Comparison of ENCODE assay signal across 1 cellular context in the genomic region with DNA sequence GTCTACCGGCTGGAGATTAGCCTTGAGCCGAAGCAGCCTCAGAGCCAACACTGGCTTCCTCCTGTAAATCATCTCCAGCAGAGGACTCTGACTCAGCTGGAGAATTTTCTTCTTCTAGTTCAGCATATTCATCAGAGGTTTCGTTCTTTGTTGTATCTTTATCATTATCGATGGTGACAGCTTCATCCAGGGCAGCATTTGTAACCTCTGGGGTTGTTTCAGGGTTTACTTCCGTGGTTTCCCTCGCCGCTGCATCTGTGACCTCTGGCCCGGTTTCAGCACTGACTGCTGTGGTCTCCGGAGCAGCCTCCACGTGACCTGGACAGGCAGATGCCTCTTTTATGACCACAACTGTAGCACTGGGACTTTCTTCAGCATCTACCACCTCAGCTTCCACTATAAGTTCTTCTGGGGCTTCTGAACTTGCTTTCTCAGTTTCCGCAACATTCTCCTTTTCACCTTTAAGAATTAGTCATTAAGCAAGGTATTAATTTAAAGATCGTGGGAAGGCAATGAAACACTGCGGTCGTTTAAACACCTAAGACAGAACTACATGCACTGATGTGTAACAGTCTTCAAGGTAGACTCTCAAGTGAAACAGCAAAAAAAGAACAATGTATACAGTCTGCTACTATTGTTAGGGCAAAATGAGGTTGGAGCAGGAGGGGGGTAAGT.
TF ChIP-seq lines count a peak whose summit lies in the region.

No MANE protein-coding gene starts in this region.

TF ChIP-seq in HepG2, 621 proteins besides CTCF, POLR2A, EP300 and RAD21 (continued from another document and continues in another):
- peak; percentile 41; the same call in 1 of the 2 replicates for TF ChIP-seq ARID4A (CRISPR knock-in tag; IDR thresholded peaks at IDR 0.05; ENCODE audit: borderline replicate concordance)
- no peak for TF ChIP-seq ZNF251 (CRISPR knock-in tag; IDR thresholded peaks at IDR 0.05)
- TF ChIP-seq MTERF4 (CRISPR knock-in tag; IDR thresholded peaks at IDR 0.05): no peak
- TF ChIP-seq MBD4 (IDR thresholded peaks at IDR 0.05; ENCODE audit: borderline replicate concordance, low read length): no peak
- TF ChIP-seq, protein P1, sequence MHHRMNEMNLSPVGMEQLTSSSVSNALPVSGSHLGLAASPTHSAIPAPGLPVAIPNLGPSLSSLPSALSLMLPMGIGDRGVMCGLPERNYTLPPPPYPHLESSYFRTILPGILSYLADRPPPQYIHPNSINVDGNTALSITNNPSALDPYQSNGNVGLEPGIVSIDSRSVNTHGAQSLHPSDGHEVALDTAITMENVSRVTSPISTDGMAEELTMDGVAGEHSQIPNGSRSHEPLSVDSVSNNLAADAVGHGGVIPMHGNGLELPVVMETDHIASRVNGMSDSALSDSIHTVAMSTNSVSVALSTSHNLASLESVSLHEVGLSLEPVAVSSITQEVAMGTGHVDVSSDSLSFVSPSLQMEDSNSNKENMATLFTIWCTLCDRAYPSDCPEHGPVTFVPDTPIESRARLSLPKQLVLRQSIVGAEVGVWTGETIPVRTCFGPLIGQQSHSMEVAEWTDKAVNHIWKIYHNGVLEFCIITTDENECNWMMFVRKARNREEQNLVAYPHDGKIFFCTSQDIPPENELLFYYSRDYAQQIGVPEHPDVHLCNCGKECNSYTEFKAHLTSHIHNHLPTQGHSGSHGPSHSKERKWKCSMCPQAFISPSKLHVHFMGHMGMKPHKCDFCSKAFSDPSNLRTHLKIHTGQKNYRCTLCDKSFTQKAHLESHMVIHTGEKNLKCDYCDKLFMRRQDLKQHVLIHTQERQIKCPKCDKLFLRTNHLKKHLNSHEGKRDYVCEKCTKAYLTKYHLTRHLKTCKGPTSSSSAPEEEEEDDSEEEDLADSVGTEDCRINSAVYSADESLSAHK (CRISPR knock-in tag; IDR thresholded peaks at IDR 0.05; ENCODE audit: borderline replicate concordance): no peak
- TF ChIP-seq ZFP62 (CRISPR knock-in tag; IDR thresholded peaks at IDR 0.05): no peak
- TF ChIP-seq, protein P2, sequence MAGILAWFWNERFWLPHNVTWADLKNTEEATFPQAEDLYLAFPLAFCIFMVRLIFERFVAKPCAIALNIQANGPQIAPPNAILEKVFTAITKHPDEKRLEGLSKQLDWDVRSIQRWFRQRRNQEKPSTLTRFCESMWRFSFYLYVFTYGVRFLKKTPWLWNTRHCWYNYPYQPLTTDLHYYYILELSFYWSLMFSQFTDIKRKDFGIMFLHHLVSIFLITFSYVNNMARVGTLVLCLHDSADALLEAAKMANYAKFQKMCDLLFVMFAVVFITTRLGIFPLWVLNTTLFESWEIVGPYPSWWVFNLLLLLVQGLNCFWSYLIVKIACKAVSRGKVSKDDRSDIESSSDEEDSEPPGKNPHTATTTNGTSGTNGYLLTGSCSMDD (CRISPR knock-in tag; IDR thresholded peaks at IDR 0.05): no peak
- no peak for TF ChIP-seq ZBTB7A (CRISPR knock-in tag; IDR thresholded peaks at IDR 0.05)
- TF ChIP-seq, protein P3, sequence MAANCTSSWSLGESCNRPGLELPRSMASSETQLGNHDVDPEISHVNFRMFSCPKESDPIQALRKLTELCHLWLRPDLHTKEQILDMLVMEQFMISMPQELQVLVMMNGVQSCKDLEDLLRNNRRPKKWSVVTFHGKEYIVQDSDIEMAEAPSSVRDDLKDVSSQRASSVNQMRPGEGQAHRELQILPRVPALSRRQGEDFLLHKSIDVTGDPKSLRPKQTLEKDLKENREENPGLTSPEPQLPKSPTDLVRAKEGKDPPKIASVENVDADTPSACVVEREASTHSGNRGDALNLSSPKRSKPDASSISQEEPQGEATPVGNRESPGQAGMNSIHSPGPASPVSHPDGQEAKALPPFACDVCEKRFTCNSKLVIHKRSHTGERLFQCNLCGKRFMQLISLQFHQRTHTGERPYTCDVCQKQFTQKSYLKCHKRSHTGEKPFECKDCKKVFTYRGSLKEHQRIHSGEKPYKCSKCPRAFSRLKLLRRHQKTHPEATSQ (CRISPR knock-in tag; IDR thresholded peaks at IDR 0.05; ENCODE audit: borderline replicate concordance): no peak
- TF ChIP-seq SP1 (IDR thresholded peaks at IDR 0.05): no peak
- no peak for TF ChIP-seq SP1 (CRISPR knock-in tag; IDR thresholded peaks at IDR 0.05)
- no peak for TF ChIP-seq HNRNPK (IDR thresholded peaks at IDR 0.05; ENCODE audit: low read depth, low read length, poor library complexity, severe bottlenecking)
- TF ChIP-seq, protein P4, sequence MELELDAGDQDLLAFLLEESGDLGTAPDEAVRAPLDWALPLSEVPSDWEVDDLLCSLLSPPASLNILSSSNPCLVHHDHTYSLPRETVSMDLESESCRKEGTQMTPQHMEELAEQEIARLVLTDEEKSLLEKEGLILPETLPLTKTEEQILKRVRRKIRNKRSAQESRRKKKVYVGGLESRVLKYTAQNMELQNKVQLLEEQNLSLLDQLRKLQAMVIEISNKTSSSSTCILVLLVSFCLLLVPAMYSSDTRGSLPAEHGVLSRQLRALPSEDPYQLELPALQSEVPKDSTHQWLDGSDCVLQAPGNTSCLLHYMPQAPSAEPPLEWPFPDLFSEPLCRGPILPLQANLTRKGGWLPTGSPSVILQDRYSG (CRISPR knock-in tag; IDR thresholded peaks at IDR 0.05): no peak
- TF ChIP-seq CREB1 (IDR thresholded peaks at IDR 0.05): no peak
- no peak for TF ChIP-seq CREB1 (CRISPR knock-in tag; IDR thresholded peaks at IDR 0.05)
- no peak for TF ChIP-seq HNRNPLL (IDR thresholded peaks at IDR 0.05; ENCODE audit: low read depth, low read length, poor library complexity, severe bottlenecking)
- no peak for TF ChIP-seq ATF4 (CRISPR knock-in tag; IDR thresholded peaks at IDR 0.05)
- peak; percentile 11 for TF ChIP-seq TEAD3 (CRISPR knock-in tag; optimal IDR thresholded peaks at IDR 0.05; ENCODE audit: borderline replicate concordance)
- TF ChIP-seq ZNF160 (CRISPR knock-in tag; IDR thresholded peaks at IDR 0.05): no peak
- TF ChIP-seq, protein P5, sequence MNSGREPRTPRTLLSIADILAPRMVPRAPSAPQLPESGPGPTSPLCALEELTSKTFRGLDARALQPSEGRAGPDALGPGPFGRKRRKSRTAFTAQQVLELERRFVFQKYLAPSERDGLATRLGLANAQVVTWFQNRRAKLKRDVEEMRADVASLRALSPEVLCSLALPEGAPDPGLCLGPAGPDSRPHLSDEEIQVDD (CRISPR knock-in tag; IDR thresholded peaks at IDR 0.05; ENCODE audit: borderline replicate concordance): no peak
- TF ChIP-seq RFX3 (CRISPR knock-in tag; IDR thresholded peaks at IDR 0.05): no peak
- TF ChIP-seq SALL2 (CRISPR knock-in tag; IDR thresholded peaks at IDR 0.05): no peak
- TF ChIP-seq TFDP1 (CRISPR knock-in tag; IDR thresholded peaks at IDR 0.05; ENCODE audit: borderline replicate concordance): 0 out of 2 replicates have a peak, but pooled peaks have one; percentile 25
- TF ChIP-seq ELF3 (CRISPR knock-in tag; IDR thresholded peaks at IDR 0.05): peak; percentile 60; the same call in 1 of the 2 replicates
- TF ChIP-seq NFKB2 (CRISPR knock-in tag; IDR thresholded peaks at IDR 0.05; ENCODE audit: borderline replicate concordance): no peak
- TF ChIP-seq BRF2 (CRISPR knock-in tag; IDR thresholded peaks at IDR 0.05): no peak
- no peak for TF ChIP-seq ONECUT2 (CRISPR knock-in tag; IDR thresholded peaks at IDR 0.05)
- no peak for TF ChIP-seq ARHGAP35 (CRISPR knock-in tag; IDR thresholded peaks at IDR 0.05; ENCODE audit: borderline replicate concordance)
- TF ChIP-seq ATRX (CRISPR knock-in tag; IDR thresholded peaks at IDR 0.05; ENCODE audit: borderline replicate concordance): no peak
- no peak for TF ChIP-seq ELF4 (CRISPR knock-in tag; IDR thresholded peaks at IDR 0.05; ENCODE audit: borderline replicate concordance)
- TF ChIP-seq KDM3A (CRISPR knock-in tag; IDR thresholded peaks at IDR 0.05; ENCODE audit: low read depth): no peak
- TF ChIP-seq GZF1 (CRISPR knock-in tag; IDR thresholded peaks at IDR 0.05): no peak
- TF ChIP-seq ZBTB38 (CRISPR knock-in tag; IDR thresholded peaks at IDR 0.05): no peak
- no peak for TF ChIP-seq TBP (CRISPR knock-in tag; IDR thresholded peaks at IDR 0.05)
- no peak for TF ChIP-seq STAT5B (CRISPR knock-in tag; IDR thresholded peaks at IDR 0.05)
- TF ChIP-seq JUND (CRISPR knock-in tag; IDR thresholded peaks at IDR 0.05): no peak
- no peak for TF ChIP-seq ZNF296 (CRISPR knock-in tag; conservative IDR thresholded peaks at IDR 0.05)
- no peak for TF ChIP-seq ZNF383 (CRISPR knock-in tag; IDR thresholded peaks at IDR 0.05; ENCODE audit: borderline replicate concordance)
- no peak for TF ChIP-seq MAF1 (CRISPR knock-in tag; IDR thresholded peaks at IDR 0.05; ENCODE audit: borderline replicate concordance)
- no peak for TF ChIP-seq KAT7 (CRISPR knock-in tag; IDR thresholded peaks at IDR 0.05; ENCODE audit: borderline replicate concordance)
- no peak for TF ChIP-seq MLLT10 (CRISPR knock-in tag; IDR thresholded peaks at IDR 0.05)
- TF ChIP-seq DNMT3B (CRISPR knock-in tag; conservative IDR thresholded peaks at IDR 0.05): 0 out of 2 replicates have a peak, but pooled peaks have one; percentile 41
- TF ChIP-seq ZNF205 (CRISPR knock-in tag; IDR thresholded peaks at IDR 0.05): 0 out of 2 replicates have a peak, but pooled peaks have one; percentile 29
- no peak for TF ChIP-seq RBM39 (IDR thresholded peaks at IDR 0.05; ENCODE audit: low read depth, low read length, poor library complexity, severe bottlenecking)
- TF ChIP-seq U2AF2 (IDR thresholded peaks at IDR 0.05; ENCODE audit: low read depth, low read length): no peak
- TF ChIP-seq HDAC6 (IDR thresholded peaks at IDR 0.05; ENCODE audit: low read depth, low read length): no peak
- no peak for TF ChIP-seq ZFP36L1 (CRISPR knock-in tag; IDR thresholded peaks at IDR 0.05)
- TF ChIP-seq, protein P6, sequence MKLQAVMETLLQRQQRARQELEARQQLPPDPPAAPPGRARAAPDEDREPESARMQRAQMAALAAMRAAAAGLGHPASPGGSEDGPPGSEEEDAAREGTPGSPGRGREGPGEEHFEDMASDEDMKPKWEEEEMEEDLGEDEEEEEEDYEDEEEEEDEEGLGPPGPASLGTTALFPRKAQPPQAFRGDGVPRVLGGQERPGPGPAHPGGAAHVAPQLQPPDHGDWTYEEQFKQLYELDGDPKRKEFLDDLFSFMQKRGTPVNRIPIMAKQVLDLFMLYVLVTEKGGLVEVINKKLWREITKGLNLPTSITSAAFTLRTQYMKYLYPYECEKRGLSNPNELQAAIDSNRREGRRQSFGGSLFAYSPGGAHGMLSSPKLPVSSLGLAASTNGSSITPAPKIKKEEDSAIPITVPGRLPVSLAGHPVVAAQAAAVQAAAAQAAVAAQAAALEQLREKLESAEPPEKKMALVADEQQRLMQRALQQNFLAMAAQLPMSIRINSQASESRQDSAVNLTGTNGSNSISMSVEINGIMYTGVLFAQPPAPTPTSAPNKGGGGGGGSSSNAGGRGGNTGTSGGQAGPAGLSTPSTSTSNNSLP (IDR thresholded peaks at IDR 0.05; ENCODE audit: low read depth, low read length): no peak
- TF ChIP-seq ZNF460 (CRISPR knock-in tag; IDR thresholded peaks at IDR 0.05; ENCODE audit: borderline replicate concordance): no peak
- no peak for TF ChIP-seq ZNF720 (CRISPR knock-in tag; IDR thresholded peaks at IDR 0.05)
